In genomic region chrX:39226307-39226706, GRCh38 we compare ENCODE assay signal across 23 cellular contexts.
"Had no signal": no experiment of that assay in that cellular context is flagged by ENCODE, and none has a peak within 500 bp of the region (broad histone marks: within the 10 kb centered on the region; RNA-seq: fewer than 3 reads in every experiment).

No MANE protein-coding gene starts in this region.

- H3K9me3 ChIP-seq: left lung, neutrophil, pancreas, psoas muscle, right atrium auricular region, tibial nerve had no signal

- H3K9me3 Mint-ChIP-seq: activated T-cell treated with anti-CD3 and anti-CD28 coated beads, Interleukin-2, amount 50 U/mL, for 24 hours; activated T-helper 17 cell treated with anti-CD3 and anti-CD28 coated beads, Interleukin-2, amount 50 U/mL, for 72 hours; natural killer cell; stimulated activated effector memory CD8-positive, alpha-beta T cell treated with anti-CD3 and anti-CD28 coated beads, Interleukin-12 subunit alpha, Interleukin-12 subunit beta, amount 100 ng/mL, for 72 hours; T-cell had no signal

- H3K27me3 ChIP-seq: left lung, neutrophil, right atrium auricular region, tibial nerve had no signal

- H3K27ac ChIP-seq: left lung, neutrophil, pancreas, psoas muscle, right atrium auricular region had no signal

- H3K36me3 ChIP-seq: left lung, neutrophil, pancreas, right atrium auricular region, tibial nerve had no signal

- H3K27ac Mint-ChIP-seq: activated naive CD8-positive, alpha-beta T cell; activated T-cell treated with anti-CD3 and anti-CD28 coated beads, Interleukin-2, amount 50 U/mL, for 24 hours; activated T-helper 17 cell treated with anti-CD3 and anti-CD28 coated beads, Interleukin-2, amount 50 U/mL, for 72 hours; mesothelial cell of epicardium; natural killer cell; stimulated activated effector memory CD8-positive, alpha-beta T cell treated with anti-CD3 and anti-CD28 coated beads, Interleukin-12 subunit alpha, Interleukin-12 subunit beta, amount 100 ng/mL, for 72 hours; T-cell; WTC11 had no signal

- H3K4me1 ChIP-seq: left lung, pancreas, psoas muscle, right atrium auricular region had no signal

- DNase-seq: activated CD8-positive, alpha-beta memory T cell treated with anti-CD3 and anti-CD28 coated beads for 24 hours; activated CD8-positive, alpha-beta memory T cell treated with anti-CD3 and anti-CD28 coated beads, Interleukin-2, amount 50 U/mL, for 4 hours; activated naive CD4-positive, alpha-beta T cell; activated T-cell treated with anti-CD3 and anti-CD28 coated beads, Interleukin-2, amount 50 U/mL, for 24 hours; cerebellar nuclear complex; foreskin fibroblast; kidney; left lung; natural killer cell; pancreas; psoas muscle; stimulated activated CD4-positive, alpha-beta T cell treated with anti-CD3 and anti-CD28 coated beads, Interleukin-12 subunit alpha, Interleukin-12 subunit beta, amount 100 ng/mL, for 4 hours; stimulated activated naive CD8-positive, alpha-beta T cell treated with anti-CD3 and anti-CD28 coated beads, Interleukin-15, amount 100 ng/mL, for 72 hours; T-cell had no signal

- H3K4me3 Mint-ChIP-seq: activated naive CD8-positive, alpha-beta T cell; activated T-cell treated with anti-CD3 and anti-CD28 coated beads, Interleukin-2, amount 50 U/mL, for 24 hours; activated T-helper 17 cell treated with anti-CD3 and anti-CD28 coated beads, Interleukin-2, amount 50 U/mL, for 72 hours; mesothelial cell of epicardium; natural killer cell; stimulated activated effector memory CD8-positive, alpha-beta T cell treated with anti-CD3 and anti-CD28 coated beads, Interleukin-12 subunit alpha, Interleukin-12 subunit beta, amount 100 ng/mL, for 72 hours; stimulated activated naive CD8-positive, alpha-beta T cell treated with anti-CD3 and anti-CD28 coated beads, Interleukin-15, amount 100 ng/mL, for 72 hours; T-cell; WTC11 had no signal

- H3K36me3 Mint-ChIP-seq: activated naive CD8-positive, alpha-beta T cell; mesothelial cell of epicardium; natural killer cell; stimulated activated effector memory CD8-positive, alpha-beta T cell treated with anti-CD3 and anti-CD28 coated beads, Interleukin-12 subunit alpha, Interleukin-12 subunit beta, amount 100 ng/mL, for 72 hours; T-cell; WTC11 had no signal

- H3K4me3 ChIP-seq: left lung, lung, pancreas, psoas muscle, right atrium auricular region, tibial nerve had no signal

- ATAC-seq: activated T-helper 17 cell treated with anti-CD3 and anti-CD28 coated beads, Interleukin-2, amount 50 U/mL, for 72 hours; natural killer cell; pancreas; psoas muscle; stimulated activated effector memory CD8-positive, alpha-beta T cell treated with anti-CD3 and anti-CD28 coated beads, Interleukin-12 subunit alpha, Interleukin-12 subunit beta, amount 100 ng/mL, for 72 hours; stimulated activated naive CD8-positive, alpha-beta T cell treated with anti-CD3 and anti-CD28 coated beads, Interleukin-15, amount 100 ng/mL, for 72 hours; T-cell; WTC11 had no signal

- H3K4me1 Mint-ChIP-seq: activated T-helper 17 cell treated with anti-CD3 and anti-CD28 coated beads, Interleukin-2, amount 50 U/mL, for 72 hours; natural killer cell; stimulated activated effector memory CD8-positive, alpha-beta T cell treated with anti-CD3 and anti-CD28 coated beads, Interleukin-12 subunit alpha, Interleukin-12 subunit beta, amount 100 ng/mL, for 72 hours had no signal

- H3K27me3 Mint-ChIP-seq: activated naive CD8-positive, alpha-beta T cell; activated T-helper 17 cell treated with anti-CD3 and anti-CD28 coated beads, Interleukin-2, amount 50 U/mL, for 72 hours; stimulated activated naive CD8-positive, alpha-beta T cell treated with anti-CD3 and anti-CD28 coated beads, Interleukin-15, amount 100 ng/mL, for 72 hours had no signal
